ENCODE assay signal across 8 cellular contexts in genomic region chr17:77375526-77375916, GRCh38.
DNase-seq lines count a peak whose midpoint lies in the region; ATAC-seq and TF ChIP-seq lines count a peak whose summit lies in the region.

No MANE protein-coding gene starts in this region.

- no peaks in the 10 kb centered on the region for H3K27me3 ChIP-seq in WERI-Rb-1 (ENCODE audit: insufficient read depth, low read depth, severe bottlenecking)
- H3K27me3 ChIP-seq in sigmoid colon = no peaks in the 10 kb centered on the region

- DNase-seq in DMS 273 (lab: John Stamatoyannopoulos, UW; ENCODE audit: unreplicated experiment) (peak; percentile 71), WERI-Rb-1 (no peak), fibroblast of pulmonary artery (ENCODE audit: low read depth) (no peak), sigmoid colon (peak; percentile 72), GF-D8 (lab: John Stamatoyannopoulos, UW) (no peak), NCI-H1694 (lab: John Stamatoyannopoulos, UW) (no peak)

- H3K27ac ChIP-seq in WERI-Rb-1 (peak overlapping the region; percentile 89), sigmoid colon (peak overlapping the region; percentile 95 to 99 (median 99))

- no peak for TF ChIP-seq POLR2A in sigmoid colon (IDR thresholded peaks at IDR 0.05)

- WGBS in sigmoid colon, 2 donors = 64 to 75% methylated on average over 6 of the region's 6 CpGs

- TF ChIP-seq CTCF in WERI-Rb-1 (IDR thresholded peaks at IDR 0.05; ENCODE audit: low read depth, low read length) (no peak), fibroblast of pulmonary artery (IDR thresholded peaks at IDR 0.05; ENCODE audit: low read length, missing control alignments) (no peak), sigmoid colon (IDR thresholded peaks at IDR 0.05) (no peak)

- H3K9me3 ChIP-seq in WERI-Rb-1 (ENCODE audit: severe bottlenecking) (no peaks in the 10 kb centered on the region), sigmoid colon (no peaks in the 10 kb centered on the region)

- TF ChIP-seq EP300 in sigmoid colon (IDR thresholded peaks at IDR 0.05) = no peak

- peaks cover 0 to 85% (median 82%) of the 10 kb centered on the region in 4 donors for H3K4me1 ChIP-seq in sigmoid colon

- H3K4me3 ChIP-seq in WERI-Rb-1 (ENCODE audit: low read depth, low read length) (no peak overlapping the region), fibroblast of pulmonary artery (replicated peaks; ENCODE audit: low read depth, low read length) (peak overlapping the region; percentile 82), sigmoid colon (peak overlapping the region; percentile 11 to 99 (median 89))

- no peak for ATAC-seq in HG02642 (IDR thresholded peaks at IDR 0.05; ENCODE audit: poor library complexity, unreplicated experiment)
- no peak for ATAC-seq in GM21367 (IDR thresholded peaks at IDR 0.05; ENCODE audit: unreplicated experiment)

- H3K36me3 ChIP-seq in WERI-Rb-1 (peaks cover 24% of the 10 kb centered on the region), sigmoid colon (no peaks in the 10 kb centered on the region)

- intact Hi-C loops in sigmoid colon (cut with DNase I) = no loop called here

Comparison
In these comparisons a context has a peak if more than half of its experiments do, and no peak if none do; other contexts are left out.
1. DNase-seq: peak in DMS 273 (single experiment) and sigmoid colon (single experiment); none in WERI-Rb-1 (single experiment), fibroblast of pulmonary artery (single experiment), GF-D8 (single experiment) and NCI-H1694 (single experiment).